ENCODE assay signal across 8 cellular contexts in genomic region chr9:127245637-127246164, GRCh38. TPM values are rescaled to one million over a fixed set of nuclear protein-coding genes. Genes with fewer than 3 reads are reported as not detected.
DNase-seq lines count a peak whose midpoint lies in the region; ATAC-seq and TF ChIP-seq lines count a peak whose summit lies in the region.

No MANE protein-coding gene starts in this region.

- H3K36me3 ChIP-seq in gastroesophageal sphincter, result no peaks in the 10 kb centered on the region

- TF ChIP-seq EP300 in gastroesophageal sphincter (IDR thresholded peaks at IDR 0.05), result no peak

- H3K4me1 ChIP-seq in gastroesophageal sphincter, result peaks cover 0 to 22% (median 0%) of the 10 kb centered on the region in 3 donors

- ATAC-seq in gastroesophageal sphincter, result no peak
- ATAC-seq in HG03108 (IDR thresholded peaks at IDR 0.05; ENCODE audit: unreplicated experiment), result no peak

- DNase-seq in retinal pigment epithelial cell (ENCODE audit: low read depth), result no peak
- no peak for DNase-seq in NCI-H69 (lab: John Stamatoyannopoulos, UW)
- no peak for DNase-seq in OCI-M2 (lab: John Stamatoyannopoulos, UW; ENCODE audit: unreplicated experiment)
- DNase-seq in NCI-H226, result no peak

- H3K27ac ChIP-seq in VCaP, result peak overlapping the region; percentile 75
- peak overlapping the region in 2 of 4 donors; percentile 85 to 87 for H3K27ac ChIP-seq in gastroesophageal sphincter

- WGBS in gastroesophageal sphincter (ENCODE audit: low coverage in 1 of 2), 2 donors, result 80 to 81% methylated on average over 4 to 8 of the region's 8 CpGs

- TF ChIP-seq POLR2A in gastroesophageal sphincter (IDR thresholded peaks at IDR 0.05), result no peak

- H3K27me3 ChIP-seq in gastroesophageal sphincter, result no peaks in the 10 kb centered on the region

- H3K9me3 ChIP-seq in gastroesophageal sphincter, result no peaks in the 10 kb centered on the region

- TF ChIP-seq CTCF in GM12875 (IDR thresholded peaks at IDR 0.05; ENCODE audit: borderline replicate concordance, insufficient read depth, low read depth, low read length) (no peak), VCaP (conservative IDR thresholded peaks at IDR 0.05) (no peak), gastroesophageal sphincter (IDR thresholded peaks at IDR 0.05) (no peak), retinal pigment epithelial cell (conservative IDR thresholded peaks at IDR 0.05; ENCODE audit: low read depth, low read length) (no peak)

- peak overlapping the region; percentile 75 for H3K4me3 ChIP-seq in GM12875 (ENCODE audit: low read depth, low read length)
- H3K4me3 ChIP-seq in gastroesophageal sphincter, result peak overlapping the region; percentile 28 to 65
- peak overlapping the region; percentile 82 for H3K4me3 ChIP-seq in retinal pigment epithelial cell (ENCODE audit: low read length)

RNA-seq across cellular contexts. Expression of gene GARNL3, which starts 18.9 kb away (rescaled TPM):
- 10 to 100 TPM in 2 of 4 donors, 1 to 10 TPM in 2; 4.7 to 29.3 (median 11.3) TPM for total RNA-seq in gastroesophageal sphincter
